Comparison of ENCODE assay signal across 1 cellular context in the genomic region with DNA sequence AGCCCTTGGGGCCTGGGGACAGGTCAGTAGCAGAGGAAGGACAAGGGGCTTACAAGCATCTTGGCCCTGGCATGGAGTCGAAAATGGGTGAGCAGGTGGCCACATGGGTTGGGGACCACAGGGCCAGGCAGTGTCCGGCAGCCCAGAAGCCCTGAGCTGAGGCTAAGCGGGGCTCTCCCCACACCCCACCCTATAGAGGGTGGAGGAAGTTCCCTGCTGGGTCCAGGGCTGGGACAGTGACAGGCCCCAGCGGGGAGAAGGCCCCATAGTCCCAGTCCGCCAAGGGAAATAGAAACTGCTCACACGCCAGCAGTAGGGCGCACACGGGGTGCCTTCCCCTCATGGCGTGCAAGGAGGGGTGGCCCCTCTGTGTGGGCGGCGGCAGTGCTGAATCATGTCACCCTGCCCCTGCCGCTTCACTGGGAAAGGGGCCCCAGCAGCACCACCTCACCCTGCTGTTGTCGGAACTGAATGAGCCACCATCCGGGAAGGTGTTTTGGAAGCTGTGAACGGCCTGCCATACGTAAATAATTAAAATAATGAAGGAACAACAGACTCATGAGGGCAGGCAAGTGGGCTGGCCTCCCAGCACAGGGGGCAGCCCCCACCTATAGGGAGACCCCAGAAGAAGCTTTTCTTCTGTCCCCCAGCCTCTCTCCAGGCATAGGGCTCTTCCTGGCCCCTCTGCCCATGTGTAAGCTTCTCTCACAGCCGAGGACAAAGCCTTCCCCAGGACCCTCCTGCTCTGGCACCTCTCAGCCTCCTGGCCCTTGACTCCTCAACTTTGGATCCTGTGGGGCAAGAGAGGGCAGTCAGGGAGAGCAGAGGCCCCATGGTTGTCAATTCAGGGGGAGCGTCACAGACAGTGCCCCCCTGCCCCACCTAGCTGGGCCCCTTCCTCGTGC.
TF ChIP-seq lines count a peak whose summit lies in the region.

No MANE protein-coding gene starts in this region.

TF ChIP-seq in K562, 482 proteins besides CTCF, POLR2A, EP300 and RAD21 (continued from another document and continues in another):
- TF ChIP-seq DMBX1 (CRISPR knock-in tag; IDR thresholded peaks at IDR 0.05; ENCODE audit: borderline replicate concordance), result no peak; the same call in 1 of the 2 replicates
- TF ChIP-seq CREM (IDR thresholded peaks at IDR 0.05; ENCODE audit: low read depth), result peak; percentile 63
- TF ChIP-seq HMGXB4 (CRISPR knock-in tag; IDR thresholded peaks at IDR 0.05), result no peak
- peak in 2 of 3 experiments; percentile 42 to 63 for TF ChIP-seq YY1 (IDR thresholded peaks at IDR 0.05; ENCODE audit: borderline replicate concordance in 1 of 3, control insufficient read depth in 1 of 3, extremely low read depth in 1 of 3, insufficient read depth in 3 of 3, insufficient read length in 1 of 3, insufficient replicate concordance in 2 of 3, low read depth in 1 of 3, low read length in 2 of 3)
- no peak for TF ChIP-seq ATF3 (IDR thresholded peaks at IDR 0.05)
- TF ChIP-seq ATF3 (CRISPR knock-in tag; conservative IDR thresholded peaks at IDR 0.05), result no peak
- TF ChIP-seq, protein P1, sequence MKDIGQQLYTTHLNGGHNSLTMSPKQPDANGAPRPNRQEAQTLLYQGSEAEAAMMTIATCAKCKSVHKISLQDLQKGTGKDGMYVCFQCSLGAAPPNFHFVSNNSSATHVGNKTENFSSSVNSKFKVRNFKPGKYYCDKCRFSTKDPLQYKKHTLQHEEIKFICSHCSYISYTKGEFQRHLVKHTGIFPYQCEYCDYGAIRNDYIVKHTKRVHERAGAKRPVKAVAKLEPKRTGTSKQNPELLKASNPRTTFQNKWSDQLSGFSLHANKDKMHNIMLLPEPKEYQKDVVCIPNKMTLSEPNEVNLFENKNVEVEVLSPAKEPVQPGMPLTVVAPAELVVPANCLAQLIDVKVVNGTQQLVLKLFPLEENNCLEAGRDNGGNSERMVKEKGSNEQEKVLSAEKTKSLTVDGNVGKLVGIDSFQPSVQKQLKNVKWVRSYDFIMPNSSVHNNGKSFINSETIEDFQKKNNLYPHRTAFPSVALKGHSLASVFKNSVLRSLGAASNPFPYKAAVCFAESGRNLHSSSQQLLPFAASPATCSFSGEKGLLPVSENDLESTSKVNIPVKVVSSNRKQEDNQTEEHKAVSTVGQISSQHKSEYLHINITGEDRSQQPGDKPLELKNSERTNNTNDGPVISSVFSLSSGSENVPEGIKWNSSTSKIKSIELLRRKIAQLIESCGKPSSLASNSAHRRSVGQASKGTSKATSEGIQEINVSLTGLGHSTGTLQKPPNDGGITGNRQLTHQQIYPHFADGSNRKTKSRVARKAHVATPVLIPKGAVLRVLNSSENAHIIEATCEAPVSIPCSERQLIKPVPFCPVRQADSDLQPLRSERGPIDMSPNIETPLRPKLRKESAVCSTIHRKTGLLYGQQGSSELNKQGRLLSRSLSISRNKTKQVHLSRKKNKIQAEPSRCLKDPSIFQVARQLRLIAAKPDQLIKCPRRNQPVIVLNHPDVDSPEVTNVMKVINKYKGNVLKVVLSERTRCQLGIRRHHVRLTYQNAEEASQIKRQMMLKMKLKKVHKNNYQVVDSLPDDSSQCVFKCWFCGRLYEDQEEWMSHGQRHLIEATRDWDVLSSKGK (CRISPR knock-in tag; IDR thresholded peaks at IDR 0.05), result no peak
- no peak for TF ChIP-seq ELF1 (tag; IDR thresholded peaks at IDR 0.05)
- TF ChIP-seq MBD2 (IDR thresholded peaks at IDR 0.05; ENCODE audit: borderline replicate concordance, low read depth), result 0 out of 2 replicates have a peak, but pooled peaks have one; percentile 39
- TF ChIP-seq, protein P2, sequence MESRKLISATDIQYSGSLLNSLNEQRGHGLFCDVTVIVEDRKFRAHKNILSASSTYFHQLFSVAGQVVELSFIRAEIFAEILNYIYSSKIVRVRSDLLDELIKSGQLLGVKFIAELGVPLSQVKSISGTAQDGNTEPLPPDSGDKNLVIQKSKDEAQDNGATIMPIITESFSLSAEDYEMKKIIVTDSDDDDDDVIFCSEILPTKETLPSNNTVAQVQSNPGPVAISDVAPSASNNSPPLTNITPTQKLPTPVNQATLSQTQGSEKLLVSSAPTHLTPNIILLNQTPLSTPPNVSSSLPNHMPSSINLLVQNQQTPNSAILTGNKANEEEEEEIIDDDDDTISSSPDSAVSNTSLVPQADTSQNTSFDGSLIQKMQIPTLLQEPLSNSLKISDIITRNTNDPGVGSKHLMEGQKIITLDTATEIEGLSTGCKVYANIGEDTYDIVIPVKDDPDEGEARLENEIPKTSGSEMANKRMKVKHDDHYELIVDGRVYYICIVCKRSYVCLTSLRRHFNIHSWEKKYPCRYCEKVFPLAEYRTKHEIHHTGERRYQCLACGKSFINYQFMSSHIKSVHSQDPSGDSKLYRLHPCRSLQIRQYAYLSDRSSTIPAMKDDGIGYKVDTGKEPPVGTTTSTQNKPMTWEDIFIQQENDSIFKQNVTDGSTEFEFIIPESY (CRISPR knock-in tag; IDR thresholded peaks at IDR 0.05), result peak; percentile 69
- TF ChIP-seq DNMT1 (IDR thresholded peaks at IDR 0.05), result no peak
- peak; percentile 65; the same call in 1 of the 2 replicates for TF ChIP-seq TCF7 (IDR thresholded peaks at IDR 0.05; ENCODE audit: borderline replicate concordance)
- TF ChIP-seq ZNF696 (CRISPR knock-in tag; conservative IDR thresholded peaks at IDR 0.05), result no peak
- TF ChIP-seq CBFB (CRISPR knock-in tag; IDR thresholded peaks at IDR 0.05), result no peak
- TF ChIP-seq ZSCAN29 (IDR thresholded peaks at IDR 0.05), result no peak
- TF ChIP-seq SAP30 (IDR thresholded peaks at IDR 0.05; ENCODE audit: borderline replicate concordance, insufficient read depth, low read depth, low read length, poor library complexity, severe bottlenecking), result no peak
- TF ChIP-seq, protein P3, sequence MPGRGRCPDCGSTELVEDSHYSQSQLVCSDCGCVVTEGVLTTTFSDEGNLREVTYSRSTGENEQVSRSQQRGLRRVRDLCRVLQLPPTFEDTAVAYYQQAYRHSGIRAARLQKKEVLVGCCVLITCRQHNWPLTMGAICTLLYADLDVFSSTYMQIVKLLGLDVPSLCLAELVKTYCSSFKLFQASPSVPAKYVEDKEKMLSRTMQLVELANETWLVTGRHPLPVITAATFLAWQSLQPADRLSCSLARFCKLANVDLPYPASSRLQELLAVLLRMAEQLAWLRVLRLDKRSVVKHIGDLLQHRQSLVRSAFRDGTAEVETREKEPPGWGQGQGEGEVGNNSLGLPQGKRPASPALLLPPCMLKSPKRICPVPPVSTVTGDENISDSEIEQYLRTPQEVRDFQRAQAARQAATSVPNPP (IDR thresholded peaks at IDR 0.05; ENCODE audit: borderline replicate concordance, insufficient read depth, insufficient read length), result no peak
- no peak for TF ChIP-seq PTTG1 (tag; IDR thresholded peaks at IDR 0.05; ENCODE audit: low read depth)
- no peak for TF ChIP-seq FIP1L1 (IDR thresholded peaks at IDR 0.05; ENCODE audit: low read depth, low read length, poor library complexity, severe bottlenecking)
- peak; percentile 50; the same call in 1 of the 2 replicates for TF ChIP-seq PHF8 (IDR thresholded peaks at IDR 0.05; ENCODE audit: borderline replicate concordance, low read length)
- no peak for TF ChIP-seq GMEB1 (CRISPR knock-in tag; IDR thresholded peaks at IDR 0.05)
- TF ChIP-seq CBX3 (IDR thresholded peaks at IDR 0.05; ENCODE audit: borderline replicate concordance in 1 of 2, low read length in 2 of 2), result peak in 1 of 2 experiments; percentile 53; a peak in 1 of 3 replicates
- 0 out of 2 replicates have a peak, but pooled peaks have one; percentile 18 for TF ChIP-seq NR4A1 (CRISPR knock-in tag; IDR thresholded peaks at IDR 0.05)
- 0 out of 2 replicates have a peak, but pooled peaks have one; percentile 53 for TF ChIP-seq NR4A1 (tag; IDR thresholded peaks at IDR 0.05)
- no peak for TF ChIP-seq FOXO4 (CRISPR knock-in tag; IDR thresholded peaks at IDR 0.05)
- TF ChIP-seq CEBPB (tag; IDR thresholded peaks at IDR 0.05), result no peak
- TF ChIP-seq ZNF395 (CRISPR knock-in tag; IDR thresholded peaks at IDR 0.05), result peak; percentile 79
- TF ChIP-seq PCBP1 (IDR thresholded peaks at IDR 0.05; ENCODE audit: low read depth, low read length, poor library complexity, severe bottlenecking), result no peak
- no peak for TF ChIP-seq ZNF655 (CRISPR knock-in tag; IDR thresholded peaks at IDR 0.05)
- TF ChIP-seq, protein P4, sequence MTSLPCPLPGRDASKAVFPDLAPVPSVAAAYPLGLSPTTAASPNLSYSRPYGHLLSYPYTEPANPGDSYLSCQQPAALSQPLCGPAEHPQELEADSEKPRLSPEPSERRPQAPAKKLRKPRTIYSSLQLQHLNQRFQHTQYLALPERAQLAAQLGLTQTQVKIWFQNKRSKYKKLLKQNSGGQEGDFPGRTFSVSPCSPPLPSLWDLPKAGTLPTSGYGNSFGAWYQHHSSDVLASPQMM (CRISPR knock-in tag; IDR thresholded peaks at IDR 0.05), result no peak
- TF ChIP-seq, protein P5, sequence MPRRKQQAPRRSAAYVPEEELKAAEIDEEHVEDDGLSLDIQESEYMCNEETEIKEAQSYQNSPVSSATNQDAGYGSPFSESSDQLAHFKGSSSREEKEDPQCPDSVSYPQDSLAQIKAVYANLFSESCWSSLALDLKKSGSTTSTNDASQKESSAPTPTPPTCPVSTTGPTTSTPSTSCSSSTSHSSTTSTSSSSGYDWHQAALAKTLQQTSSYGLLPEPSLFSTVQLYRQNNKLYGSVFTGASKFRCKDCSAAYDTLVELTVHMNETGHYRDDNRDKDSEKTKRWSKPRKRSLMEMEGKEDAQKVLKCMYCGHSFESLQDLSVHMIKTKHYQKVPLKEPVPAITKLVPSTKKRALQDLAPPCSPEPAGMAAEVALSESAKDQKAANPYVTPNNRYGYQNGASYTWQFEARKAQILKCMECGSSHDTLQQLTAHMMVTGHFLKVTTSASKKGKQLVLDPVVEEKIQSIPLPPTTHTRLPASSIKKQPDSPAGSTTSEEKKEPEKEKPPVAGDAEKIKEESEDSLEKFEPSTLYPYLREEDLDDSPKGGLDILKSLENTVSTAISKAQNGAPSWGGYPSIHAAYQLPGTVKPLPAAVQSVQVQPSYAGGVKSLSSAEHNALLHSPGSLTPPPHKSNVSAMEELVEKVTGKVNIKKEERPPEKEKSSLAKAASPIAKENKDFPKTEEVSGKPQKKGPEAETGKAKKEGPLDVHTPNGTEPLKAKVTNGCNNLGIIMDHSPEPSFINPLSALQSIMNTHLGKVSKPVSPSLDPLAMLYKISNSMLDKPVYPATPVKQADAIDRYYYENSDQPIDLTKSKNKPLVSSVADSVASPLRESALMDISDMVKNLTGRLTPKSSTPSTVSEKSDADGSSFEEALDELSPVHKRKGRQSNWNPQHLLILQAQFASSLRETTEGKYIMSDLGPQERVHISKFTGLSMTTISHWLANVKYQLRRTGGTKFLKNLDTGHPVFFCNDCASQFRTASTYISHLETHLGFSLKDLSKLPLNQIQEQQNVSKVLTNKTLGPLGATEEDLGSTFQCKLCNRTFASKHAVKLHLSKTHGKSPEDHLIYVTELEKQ (CRISPR knock-in tag; IDR thresholded peaks at IDR 0.05), result no peak
